In the genomic region with DNA sequence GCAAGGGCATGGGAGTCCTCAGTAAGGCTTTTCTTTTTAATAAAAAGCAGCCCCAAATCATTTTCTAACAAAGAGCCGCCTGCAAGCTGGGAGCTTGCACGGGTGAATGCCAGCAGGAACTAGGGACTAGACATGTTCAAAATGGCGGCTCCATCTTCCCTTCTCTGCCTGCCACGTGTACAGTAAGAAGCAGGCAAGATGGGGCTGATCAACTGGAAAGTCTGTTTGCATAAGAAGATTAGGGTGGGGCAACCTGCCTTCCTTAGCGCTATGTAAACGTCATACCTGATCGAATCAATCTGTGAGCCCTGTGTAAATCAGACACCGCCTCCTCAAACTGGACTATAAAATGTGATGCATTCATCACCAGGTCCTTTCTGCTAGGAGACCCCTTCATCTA, we compare ENCODE assay signal across 32 cellular contexts.
"Had no signal": no experiment of that assay in that cellular context is flagged by ENCODE, and none has a peak within 500 bp of the region (broad histone marks: within the 10 kb centered on the region; RNA-seq: fewer than 3 reads in every experiment).

No MANE protein-coding gene starts in this region.

- H3K27ac ChIP-seq: Peyer's patch, SJSA1, WERI-Rb-1 had no signal

- H3K4me1 ChIP-seq: Peyer's patch, SJSA1 had no signal

- H3K9me3 ChIP-seq: Peyer's patch, SJSA1 had no signal

- DNase-seq: activated CD4-positive, alpha-beta memory T cell treated with anti-CD3 and anti-CD28 coated beads, Interleukin-2, amount 10 ng/mL, durations not matched to agents 7 days and 5 days; activated CD4-positive, alpha-beta T cell treated with anti-CD3 and anti-CD28 coated beads for 1 hour; activated CD4-positive, alpha-beta T cell treated with anti-CD3 and anti-CD28 coated beads for 48 hours; activated CD4-positive, CD25-positive, alpha-beta regulatory T cell; activated CD8-positive, alpha-beta memory T cell treated with anti-CD3 and anti-CD28 coated beads for 24 hours; activated CD8-positive, alpha-beta memory T cell treated with anti-CD3 and anti-CD28 coated beads, Interleukin-2, amount 10 ng/mL, durations not matched to agents 7 days and 5 days; activated CD8-positive, alpha-beta memory T cell treated with anti-CD3 and anti-CD28 coated beads, Interleukin-2, amount 50 U/mL, for 48 hours; activated effector memory CD4-positive, alpha-beta T cell treated with Interleukin-2 at 50 U/mL for 16 hours; activated naive CD4-positive, alpha-beta T cell treated with anti-CD3 and anti-CD28 coated beads, Interleukin-2, amount 10 ng/mL, durations not matched to agents 7 days and 5 days; activated naive CD8-positive, alpha-beta T cell treated with anti-CD3 and anti-CD28 coated beads, Interleukin-2, amount 50 U/mL, for 24 hours; activated T-cell treated with anti-CD3 and anti-CD28 coated beads, Interleukin-2, amount 50 U/mL, for 48 hours; anterior cingulate cortex; caudate nucleus; cerebellar nuclear complex; NCI-H1092 treated with DMSO at 0.1 percent for 48 hours; NCI-H1417; NCI-H1694; NCI-H2029; NCI-H2107; NCI-H226; NCI-H524 treated with DMSO at 0.1 percent for 48 hours; NK-92 treated with Interleukin-12 subunit alpha and Interleukin-12 subunit beta, amount 100 ng/mL, for 24 hours; PC-3; Peyer's patch; RPMI8226; SHP77 treated with DMSO at 0.1 percent for 48 hours; SW 1271; T-helper 1 cell; T1000; WERI-Rb-1 had no signal

- FAIRE-seq: bronchial epithelial cell had no signal

- H3K36me3 ChIP-seq: Peyer's patch, SJSA1, WERI-Rb-1 had no signal

- H3K27me3 ChIP-seq: Peyer's patch had no signal

- ATAC-seq: activated CD8-positive, alpha-beta memory T cell treated with anti-CD3 and anti-CD28 coated beads, Interleukin-2, amount 10 ng/mL, durations not matched to agents 7 days and 5 days; activated naive CD8-positive, alpha-beta T cell treated with anti-CD3 and anti-CD28 coated beads, Interleukin-2, amount 50 U/mL, for 24 hours; PC-3 had no signal

- H3K4me3 ChIP-seq: Peyer's patch, SJSA1 had no signal
